Comparison of ENCODE assay signal across 15 cellular contexts in the genomic region with DNA sequence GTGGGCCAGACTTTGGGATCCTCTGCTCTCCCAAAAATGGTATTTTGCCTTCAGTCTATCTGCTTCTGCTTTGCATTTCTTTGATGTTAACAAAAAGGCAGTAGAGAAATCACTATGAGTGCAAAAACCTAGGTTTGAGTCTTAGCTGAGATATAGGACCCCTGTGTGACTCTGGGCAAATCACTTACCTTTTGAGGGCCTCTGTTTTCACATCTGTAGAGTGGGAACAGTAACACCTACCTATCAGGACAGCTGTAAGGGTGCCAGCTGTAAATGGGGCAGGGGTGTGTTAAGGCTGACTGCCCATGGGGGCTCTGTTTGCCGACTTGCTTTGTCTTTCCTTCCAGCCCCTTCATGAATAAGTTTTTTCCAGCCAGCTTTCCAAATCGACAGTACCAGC. TPM values are rescaled to one million over a fixed set of nuclear protein-coding genes. Genes with fewer than 3 reads are reported as not detected.
DNase-seq lines count a peak whose midpoint lies in the region; ATAC-seq and TF ChIP-seq lines count a peak whose summit lies in the region.
"Had no signal": no experiment of that assay in that cellular context is flagged by ENCODE, and none has a peak within 500 bp of the region (broad histone marks: within the 10 kb centered on the region; RNA-seq: fewer than 3 reads in every experiment).

No MANE protein-coding gene starts in this region.

- POLR2A ChIA-PET in activated CD8-positive, alpha-beta T cell treated with anti-CD3 and anti-CD28 coated beads, Interleukin-2, amount 10 ng/mL, durations not matched to agents 7 days and 5 days (lab: Charles Lee): no interaction called here

- H3K36me3 Mint-ChIP-seq in activated T-cell treated with anti-CD3 and anti-CD28 coated beads, Interleukin-2, amount 50 U/mL, for 24 hours (ENCODE audit: low read depth): peaks cover 92% of the 10 kb centered on the region
- H3K36me3 Mint-ChIP-seq in activated CD8-positive, alpha-beta T cell treated with anti-CD3 and anti-CD28 coated beads, Interleukin-2, amount 10 ng/mL, durations not matched to agents 7 days and 5 days (ENCODE audit: low read depth): peaks cover 53% of the 10 kb centered on the region

- no peaks in the 10 kb centered on the region for H3K27me3 ChIP-seq in gastroesophageal sphincter
- H3K27me3 ChIP-seq in upper lobe of left lung: no peaks in the 10 kb centered on the region

- no peak overlapping the region for H3K4me3 Mint-ChIP-seq in activated T-cell treated with anti-CD3 and anti-CD28 coated beads, Interleukin-2, amount 50 U/mL, for 24 hours
- H3K4me3 Mint-ChIP-seq in activated CD8-positive, alpha-beta T cell treated with anti-CD3 and anti-CD28 coated beads, Interleukin-2, amount 10 ng/mL, durations not matched to agents 7 days and 5 days: no peak overlapping the region
- H3K4me3 Mint-ChIP-seq: effector memory CD8-positive, alpha-beta T cell had no signal

- H3K27ac ChIP-seq in gastroesophageal sphincter (peak overlapping the region in 3 of 4 donors; percentile 19 to 50 (median 49)), skin epidermis (peak overlapping the region in 15 of 21 experiments; percentile 2 to 77 (median 54)), upper lobe of left lung (peak overlapping the region in 2 of 4 donors; percentile 2 to 46)

- H3K36me3 ChIP-seq in gastroesophageal sphincter (peaks cover 0 to 80% of the 10 kb centered on the region in 2 donors), upper lobe of left lung (peaks cover 5 to 66% (median 32%) of the 10 kb centered on the region in 4 donors)

- H3K27me3 Mint-ChIP-seq in activated T-cell treated with anti-CD3 and anti-CD28 coated beads, Interleukin-2, amount 50 U/mL, for 24 hours: no peaks in the 10 kb centered on the region
- H3K27me3 Mint-ChIP-seq in activated CD8-positive, alpha-beta T cell treated with anti-CD3 and anti-CD28 coated beads, Interleukin-2, amount 10 ng/mL, durations not matched to agents 7 days and 5 days (ENCODE audit: low read depth): no peaks in the 10 kb centered on the region
- H3K27me3 Mint-ChIP-seq: effector memory CD8-positive, alpha-beta T cell had no signal

- H3K9me3 ChIP-seq in gastroesophageal sphincter (no peaks in the 10 kb centered on the region), upper lobe of left lung (no peaks in the 10 kb centered on the region)

- WGBS in gastroesophageal sphincter (ENCODE audit: low coverage in 1 of 2), 2 donors: 65 to 71% methylated on average over 2 of the region's 2 CpGs
- WGBS in upper lobe of left lung, 2 donors: 72 to 74% methylated on average over 2 of the region's 2 CpGs

- peaks cover 47% of the 10 kb centered on the region for H3K4me1 Mint-ChIP-seq in activated T-cell treated with anti-CD3 and anti-CD28 coated beads, Interleukin-2, amount 50 U/mL, for 24 hours (ENCODE audit: low read depth)
- H3K4me1 Mint-ChIP-seq in activated CD8-positive, alpha-beta T cell treated with anti-CD3 and anti-CD28 coated beads, Interleukin-2, amount 10 ng/mL, durations not matched to agents 7 days and 5 days (ENCODE audit: low read depth): peaks cover 45% of the 10 kb centered on the region

- H3K9me3 Mint-ChIP-seq in activated T-cell treated with anti-CD3 and anti-CD28 coated beads, Interleukin-2, amount 50 U/mL, for 24 hours: no peaks in the 10 kb centered on the region
- H3K9me3 Mint-ChIP-seq in activated CD8-positive, alpha-beta T cell treated with anti-CD3 and anti-CD28 coated beads, Interleukin-2, amount 10 ng/mL, durations not matched to agents 7 days and 5 days (ENCODE audit: insufficient read depth): no peaks in the 10 kb centered on the region
- H3K9me3 Mint-ChIP-seq: effector memory CD8-positive, alpha-beta T cell had no signal

- CTCF ChIA-PET in activated CD8-positive, alpha-beta T cell treated with anti-CD3 and anti-CD28 coated beads, Interleukin-2, amount 10 ng/mL, durations not matched to agents 7 days and 5 days (lab: Charles Lee): interaction anchor here (1.0 to 5.3 kb wide), 4 partner anchors 13 to 179 kb away, joined by 3 to 45 read pairs (median 4); no protein-coding TSS in a partner anchor

- ATAC-seq in activated CD8-positive, alpha-beta T cell treated with anti-CD3 and anti-CD28 coated beads, Interleukin-2, amount 10 ng/mL, durations not matched to agents 7 days and 5 days: no peak
- ATAC-seq in gastroesophageal sphincter (no peak), GM21526 (IDR thresholded peaks at IDR 0.05; ENCODE audit: low FRiP score, unreplicated experiment) (no peak), upper lobe of left lung (ENCODE audit: low FRiP score in 2 of 2) (no peak)
- ATAC-seq: effector memory CD8-positive, alpha-beta T cell had no signal

- H3K4me1 ChIP-seq in gastroesophageal sphincter: peaks cover 0 to 37% (median 3%) of the 10 kb centered on the region in 3 donors
- H3K4me1 ChIP-seq in upper lobe of left lung: peaks cover 0 to 37% (median 19%) of the 10 kb centered on the region in 4 donors

- H3K27ac Mint-ChIP-seq in activated T-cell treated with anti-CD3 and anti-CD28 coated beads, Interleukin-2, amount 50 U/mL, for 24 hours: peak overlapping the region; percentile 86
- peak overlapping the region; percentile 70 for H3K27ac Mint-ChIP-seq in activated CD8-positive, alpha-beta T cell treated with anti-CD3 and anti-CD28 coated beads, Interleukin-2, amount 10 ng/mL, durations not matched to agents 7 days and 5 days

- TF ChIP-seq CTCF in gastroesophageal sphincter (IDR thresholded peaks at IDR 0.05) (no peak), upper lobe of left lung (IDR thresholded peaks at IDR 0.05) (no peak)

- DNase-seq in activated T-cell treated with anti-CD3 and anti-CD28 coated beads, Interleukin-2, amount 50 U/mL, for 24 hours: no peak
- no peak for DNase-seq in activated T-cell treated with anti-CD3 and anti-CD28 coated beads for 4 hours
- DNase-seq in activated CD8-positive, alpha-beta T cell treated with anti-CD3 and anti-CD28 coated beads, Interleukin-2, amount 10 ng/mL, durations not matched to agents 7 days and 5 days: no peak
- DNase-seq in NCI-H1092 treated with DMSO at 0.1 percent for 48 hours (lab: John Stamatoyannopoulos, UW): no peak
- no peak for DNase-seq in upper lobe of left lung
- DNase-seq: aorta; DMS53; effector memory CD8-positive, alpha-beta T cell; glutamatergic neuron; MV-4-11; NCI-H2227 treated with DMSO at 0.1 percent for 48 hours; stimulated activated CD4-positive, alpha-beta T cell treated with anti-CD3 and anti-CD28 coated beads, Interleukin-12 subunit alpha, Interleukin-12 subunit beta, amount 100 ng/mL, for 4 hours had no signal

- TF ChIP-seq EP300 in gastroesophageal sphincter (IDR thresholded peaks at IDR 0.05) (no peak), upper lobe of left lung (IDR thresholded peaks at IDR 0.05) (no peak)

- no peak overlapping the region for H3K4me3 ChIP-seq in gastroesophageal sphincter
- no peak overlapping the region for H3K4me3 ChIP-seq in skin epidermis
- no peak overlapping the region for H3K4me3 ChIP-seq in upper lobe of left lung

- TF ChIP-seq POLR2A in gastroesophageal sphincter (IDR thresholded peaks at IDR 0.05) (no peak), upper lobe of left lung (IDR thresholded peaks at IDR 0.05) (no peak)

RNA-seq across cellular contexts. Expression of gene HM13, which starts 30.4 kb away (rescaled TPM):
- total RNA-seq in activated CD8-positive, alpha-beta T cell treated with anti-CD3 and anti-CD28 coated beads, Interleukin-2, amount 10 ng/mL, durations not matched to agents 7 days and 5 days: 100 to 1,000 TPM; 117 to 127 TPM
- total RNA-seq in gastroesophageal sphincter (10 to 100 TPM; 39.1 to 55.9 (median 44.8) TPM), upper lobe of left lung (100 to 1,000 TPM in 2 of 6 donors, 10 to 100 TPM in 4; 58.7 to 186 (median 81.6) TPM)
